ENCODE assay signal across 8 cellular contexts in genomic region chr17:51152766-51153209, GRCh38. TPM values are rescaled to one million over a fixed set of nuclear protein-coding genes. Genes with fewer than 3 reads are reported as not detected.
DNase-seq lines count a peak whose midpoint lies in the region; ATAC-seq and TF ChIP-seq lines count a peak whose summit lies in the region.

No MANE protein-coding gene starts in this region.

- H3K27me3 ChIP-seq in heart right ventricle, result no peaks in the 10 kb centered on the region

- no peak overlapping the region for H3K27ac Mint-ChIP-seq in activated CD8-positive, alpha-beta T cell treated with anti-CD3 and anti-CD28 coated beads for 36 hours

- H3K9me3 Mint-ChIP-seq in activated CD8-positive, alpha-beta T cell treated with anti-CD3 and anti-CD28 coated beads for 36 hours, result no peaks in the 10 kb centered on the region

- peaks cover 0 to 21% (median 0%) of the 10 kb centered on the region in 9 donors for H3K36me3 ChIP-seq in heart right ventricle

- peaks cover 0 to 22% (median 12%) of the 10 kb centered on the region in 9 donors for H3K4me1 ChIP-seq in heart right ventricle

- POLR2A ChIA-PET in activated CD8-positive, alpha-beta T cell treated with anti-CD3 and anti-CD28 coated beads for 36 hours (lab: Charles Lee), result interaction anchor here (0.6 to 6.2 kb wide), 17 partner anchors 11 to 1826 kb away, joined by 3 to 71 read pairs (median 4); partner anchors contain the start of genes NME2 and SPAG9

- no peaks in the 10 kb centered on the region for H3K9me3 ChIP-seq in heart right ventricle

- intact Hi-C loops in heart right ventricle (cut with DNase I), result loop anchor here (1.0 to 10.0 kb wide), 9 partner anchors 31 to 308 kb away; partner anchors contain the start of gene SPAG9 (in 3 of the 10)
- intact Hi-C loops in activated CD8-positive, alpha-beta T cell treated with anti-CD3 and anti-CD28 coated beads for 36 hours (cut with micrococcal nuclease), result loop anchor here (5.0 to 10.0 kb wide), 2 partner anchors 150 to 288 kb away; partner anchors contain the start of gene TOB1

- ATAC-seq in GM21526 (IDR thresholded peaks at IDR 0.05; ENCODE audit: low FRiP score, unreplicated experiment) (peak; percentile 9), heart right ventricle (peak; percentile 2 to 17 (median 6))
- no peak for ATAC-seq in activated CD8-positive, alpha-beta T cell treated with anti-CD3 and anti-CD28 coated beads for 36 hours

- no peak overlapping the region for H3K4me3 Mint-ChIP-seq in activated CD8-positive, alpha-beta T cell treated with anti-CD3 and anti-CD28 coated beads for 36 hours

- peaks cover 14% of the 10 kb centered on the region for H3K36me3 Mint-ChIP-seq in activated CD8-positive, alpha-beta T cell treated with anti-CD3 and anti-CD28 coated beads for 36 hours (ENCODE audit: low read depth)

- peak overlapping the region in 9 of 10 donors; percentile 29 to 90 (median 70) for H3K4me3 ChIP-seq in heart right ventricle

- CTCF ChIA-PET in activated CD8-positive, alpha-beta T cell treated with anti-CD3 and anti-CD28 coated beads for 36 hours (lab: Charles Lee), result interaction anchor here (0.7 to 6.4 kb wide), 33 partner anchors 9 to 368 kb away, joined by 3 to 145 read pairs (median 4); partner anchors contain the start of genes NME2 and SPAG9

- DNase-seq in ACHN, result peak; percentile 49
- peak; percentile 20 for DNase-seq in RPMI7951 (ENCODE audit: low read depth)
- DNase-seq in heart right ventricle, result no peak
- DNase-seq in substantia nigra (lab: John Stamatoyannopoulos, UW), result peak in 2 of 49 donors; percentile 17 to 21
- no peak for DNase-seq in activated CD8-positive, alpha-beta memory T cell treated with anti-CD3 and anti-CD28 coated beads, Interleukin-2, amount 50 U/mL, for 4 hours
- DNase-seq in GM20000 (ENCODE audit: low spot score), result no peak
- DNase-seq in activated CD8-positive, alpha-beta T cell treated with anti-CD3 and anti-CD28 coated beads for 36 hours, result no peak

- H3K27ac ChIP-seq in heart right ventricle (peak overlapping the region; percentile 66 to 91 (median 82)), substantia nigra (ENCODE audit: low read depth, low read length, poor library complexity, severe bottlenecking) (peak overlapping the region; percentile 87)

- H3K27me3 Mint-ChIP-seq in activated CD8-positive, alpha-beta T cell treated with anti-CD3 and anti-CD28 coated beads for 36 hours, result no peaks in the 10 kb centered on the region

- TF ChIP-seq CTCF in heart right ventricle (IDR thresholded peaks at IDR 0.05) (no peak), GM20000 (IDR thresholded peaks at IDR 0.05; ENCODE audit: extremely low read depth, missing control alignments) (no peak)
- no peak for TF ChIP-seq CTCF in activated CD8-positive, alpha-beta T cell treated with anti-CD3 and anti-CD28 coated beads for 36 hours (IDR thresholded peaks at IDR 0.05)

- in situ Hi-C loops in ACHN (cut with HindIII; ENCODE audit: low pct_ligation_motif_present, low pct_unique_long_range_greater_than_20kb, low sequenced_read_pairs), result no loop called here

- WGBS in heart right ventricle, 2 donors, result 11% methylated on average over 8 of the region's 8 CpGs

- H3K4me1 Mint-ChIP-seq in activated CD8-positive, alpha-beta T cell treated with anti-CD3 and anti-CD28 coated beads for 36 hours (ENCODE audit: low read depth), result peaks cover 17% of the 10 kb centered on the region

RNA-seq across cellular contexts. Expression of gene NME1, which starts 0.6 kb away (rescaled TPM):
- total RNA-seq in RPMI7951 (2014; rRNA removed; shearing (Covaris generic)), result 223 and 287 TPM in 2 replicates
- total RNA-seq in heart right ventricle, result 10 to 100 TPM; 12.9 to 52.0 (median 21.8) TPM
- 100 to 1,000 TPM in 1 of 2 donors, 10 to 100 TPM in 1; 31.8 to 169 TPM for polyA plus RNA-seq in heart right ventricle
- 100 to 1,000 TPM; 296 to 301 TPM for total RNA-seq in activated CD8-positive, alpha-beta T cell treated with anti-CD3 and anti-CD28 coated beads for 36 hours

RNA-seq across cellular contexts. Expression of gene NME2, which starts 13.4 kb away (rescaled TPM):
- 449 and 657 TPM in 2 replicates for total RNA-seq in RPMI7951 (2014; rRNA removed; shearing (Covaris generic))
- 100 to 1,000 TPM; 117 to 302 (median 208) TPM for total RNA-seq in heart right ventricle
- 100 to 1,000 TPM; 351 to 965 TPM for polyA plus RNA-seq in heart right ventricle
- 100 to 1,000 TPM; 927 to 948 TPM for total RNA-seq in activated CD8-positive, alpha-beta T cell treated with anti-CD3 and anti-CD28 coated beads for 36 hours

RNA-seq across cellular contexts. Expression of gene SPAG9, which starts 32.1 kb away (rescaled TPM):
- 43.8 and 55.3 TPM in 2 replicates for total RNA-seq in RPMI7951 (2014; rRNA removed; shearing (Covaris generic))
- 10 to 100 TPM; 43.3 to 65.8 (median 52.8) TPM for total RNA-seq in heart right ventricle
- 10 to 100 TPM; 20.7 to 24.0 TPM for polyA plus RNA-seq in heart right ventricle
- total RNA-seq in activated CD8-positive, alpha-beta T cell treated with anti-CD3 and anti-CD28 coated beads for 36 hours, result 10 to 100 TPM; 54.3 to 59.8 TPM

Comparison
In these comparisons a context has a peak if more than half of its experiments do, and no peak if none do; other contexts are left out.
1. DNase-seq: peak in ACHN (single experiment) and RPMI7951 (single experiment); none in heart right ventricle (0 of 2), activated CD8-positive, alpha-beta memory T cell treated with anti-CD3 and anti-CD28 coated beads, Interleukin-2, amount 50 U/mL, for 4 hours (single experiment), GM20000 (single experiment) and activated CD8-positive, alpha-beta T cell treated with anti-CD3 and anti-CD28 coated beads for 36 hours (single experiment).